ENCODE assay signal across 8 cellular contexts in genomic region chr7:101743241-101743994, GRCh38.
DNase-seq lines count a peak whose midpoint lies in the region; ATAC-seq and TF ChIP-seq lines count a peak whose summit lies in the region.

No MANE protein-coding gene starts in this region.

- peak; percentile 58 for DNase-seq in COR-L47 (lab: John Stamatoyannopoulos, UW)
- peak; percentile 74 for DNase-seq in Jurkat, Clone E6-1 (ENCODE audit: low read depth, low spot score)
- DNase-seq in SK-N-DZ (ENCODE audit: low spot score): peak; percentile 63
- peak in 3 of 4 experiments; percentile 36 to 57 (median 45) for DNase-seq in activated naive CD4-positive, alpha-beta T cell (lab: John Stamatoyannopoulos, UW)
- DNase-seq in heart left ventricle: peak; percentile 31 to 72 (median 48)
- peak; percentile 64 to 85 for DNase-seq in aorta

- TF ChIP-seq CTCF in heart left ventricle (IDR thresholded peaks at IDR 0.05): peak; percentile 36 to 77 (median 64)

- no peak for TF ChIP-seq POLR2A in heart left ventricle (IDR thresholded peaks at IDR 0.05)

- peak overlapping the region; percentile 59 for H3K4me3 ChIP-seq in Jurkat, Clone E6-1 (ENCODE audit: low read length)
- H3K4me3 ChIP-seq in heart left ventricle: peak overlapping the region; percentile 29 to 68 (median 51)
- H3K4me3 ChIP-seq in rectal smooth muscle tissue (ENCODE audit: low read length): peak overlapping the region; percentile 72
- H3K4me3 ChIP-seq in aorta (ENCODE audit: low read length in 2 of 2): peak overlapping the region; percentile 2 to 56

- intact Hi-C loops in heart left ventricle (cut with DNase I): loop anchor here in 9 of 10 donors (1.0 to 5.0 kb wide), 6 partner anchors 69 to 529 kb away; partner anchors contain the start of gene CUX1 (in 1 of the 9)
- intact Hi-C loops in aorta (cut with DNase I): loop anchor here in 1 of 2 donors (10.0 kb wide), 1 partner anchor 381 kb away; no protein-coding TSS in a partner anchor

- WGBS in heart left ventricle, 4 donors: 1% methylated on average over 54 to 60 of the region's 60 CpGs
- 1% methylated on average over 56 to 60 of the region's 60 CpGs for WGBS in aorta, 2 donors

- no peak overlapping the region for H3K27ac ChIP-seq in heart left ventricle
- H3K27ac ChIP-seq in rectal smooth muscle tissue (ENCODE audit: low read depth, low read length): no peak overlapping the region
- no peak overlapping the region for H3K27ac ChIP-seq in aorta (ENCODE audit: low read depth in 1 of 2, low read length in 2 of 2)

- peak; percentile 33 to 85 (median 64) for ATAC-seq in heart left ventricle
- peak; percentile 50 for ATAC-seq in aorta (ENCODE audit: low FRiP score)
- ATAC-seq in GM21786 (IDR thresholded peaks at IDR 0.05; ENCODE audit: unreplicated experiment): no peak

- no peak overlapping the region for H3K9ac ChIP-seq in rectal smooth muscle tissue (ENCODE audit: low read length)

- peaks cover 0 to 34% (median 3%) of the 10 kb centered on the region in 12 donors for H3K4me1 ChIP-seq in heart left ventricle
- no peaks in the 10 kb centered on the region for H3K4me1 ChIP-seq in rectal smooth muscle tissue (ENCODE audit: control insufficient read depth, insufficient read depth, low read length)
- H3K4me1 ChIP-seq in aorta (ENCODE audit: control insufficient read depth in 1 of 2, insufficient read depth in 2 of 2, low read length in 2 of 2): no peaks in the 10 kb centered on the region

- H3K9me3 ChIP-seq in heart left ventricle (no peaks in the 10 kb centered on the region), aorta (ENCODE audit: control insufficient read depth, low read length) (no peaks in the 10 kb centered on the region)

- no peaks in the 10 kb centered on the region for H3K36me3 ChIP-seq in heart left ventricle
- H3K36me3 ChIP-seq in rectal smooth muscle tissue (ENCODE audit: control insufficient read depth, insufficient read depth, low read length): no peaks in the 10 kb centered on the region
- no peaks in the 10 kb centered on the region for H3K36me3 ChIP-seq in aorta (ENCODE audit: control insufficient read depth in 1 of 2, insufficient read depth in 2 of 2, low read length in 1 of 2)

- peaks cover 0 to 19% (median 4%) of the 10 kb centered on the region in 9 donors for H3K27me3 ChIP-seq in heart left ventricle
- H3K27me3 ChIP-seq in rectal smooth muscle tissue (ENCODE audit: control insufficient read depth, insufficient read depth, low read length): peaks cover 6% of the 10 kb centered on the region
- H3K27me3 ChIP-seq in aorta (ENCODE audit: control insufficient read depth in 1 of 2, insufficient read depth in 2 of 2, low read length in 1 of 2): no peaks in the 10 kb centered on the region
